ENCODE assay signal across 8 cellular contexts in the genomic region with DNA sequence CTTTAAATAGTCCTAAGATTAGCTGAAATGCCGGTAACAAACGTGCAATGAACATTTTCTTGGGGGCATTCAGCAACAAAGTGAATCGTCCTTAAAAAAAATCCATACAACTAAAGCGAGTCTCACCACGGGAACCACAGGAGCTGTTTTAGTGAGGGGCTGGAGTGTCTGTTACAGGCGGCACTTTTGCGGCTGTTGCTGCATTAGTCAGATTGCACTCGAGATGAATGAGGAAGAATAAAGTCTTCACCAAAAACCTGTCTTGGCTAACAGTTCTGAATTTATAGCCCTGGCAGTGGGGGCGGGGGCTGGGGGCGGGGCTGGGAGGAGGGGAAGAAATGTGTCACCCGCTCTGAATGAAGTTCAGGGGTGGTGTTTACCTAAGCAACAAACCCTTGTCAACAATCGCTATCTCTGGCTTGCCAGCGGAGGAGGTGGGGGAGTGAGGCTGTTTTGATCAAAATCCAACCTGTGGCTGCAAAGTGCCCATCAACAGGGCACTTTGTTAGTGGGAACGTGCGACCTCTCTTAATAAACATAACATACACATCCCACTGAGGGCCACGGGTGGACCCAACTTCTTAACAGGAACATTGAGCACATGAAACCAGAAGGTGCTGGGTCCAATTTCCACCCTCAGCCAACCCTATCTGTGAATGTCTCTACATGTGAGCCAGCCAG. TPM values are rescaled to one million over a fixed set of nuclear protein-coding genes. Genes with fewer than 3 reads are reported as not detected.
DNase-seq lines count a peak whose midpoint lies in the region; ATAC-seq and TF ChIP-seq lines count a peak whose summit lies in the region.

No MANE protein-coding gene starts in this region.

- no peak overlapping the region for H3K9ac ChIP-seq in parathyroid adenoma

- CTCF ChIA-PET in activated CD8-positive, alpha-beta T cell treated with anti-CD3 and anti-CD28 coated beads, Interleukin-2, amount 10 ng/mL, durations not matched to agents 7 days and 5 days (lab: Charles Lee): interaction anchor here (0.7 to 0.9 kb wide), 2 partner anchors 13 to 22 kb away, joined by 3 read pairs; no protein-coding TSS in a partner anchor

- H3K4me3 ChIP-seq in parathyroid adenoma (ENCODE audit: low read depth, low read length) (no peak overlapping the region), vagina (peak overlapping the region in 1 of 2 donors; percentile 6), WERI-Rb-1 (ENCODE audit: low read depth, low read length) (no peak overlapping the region)

- H3K9me3 Mint-ChIP-seq in activated CD8-positive, alpha-beta T cell treated with anti-CD3 and anti-CD28 coated beads, Interleukin-2, amount 10 ng/mL, durations not matched to agents 7 days and 5 days (ENCODE audit: insufficient read depth): no peaks in the 10 kb centered on the region

- H3K4me3 Mint-ChIP-seq in activated CD8-positive, alpha-beta T cell treated with anti-CD3 and anti-CD28 coated beads, Interleukin-2, amount 10 ng/mL, durations not matched to agents 7 days and 5 days: no peak overlapping the region

- no peaks in the 10 kb centered on the region for H3K27me3 Mint-ChIP-seq in activated CD8-positive, alpha-beta T cell treated with anti-CD3 and anti-CD28 coated beads, Interleukin-2, amount 10 ng/mL, durations not matched to agents 7 days and 5 days (ENCODE audit: low read depth)

- H3K27me3 ChIP-seq in parathyroid adenoma (ENCODE audit: control insufficient read depth, insufficient read depth, low read length) (no peaks in the 10 kb centered on the region), vagina (no peaks in the 10 kb centered on the region), WERI-Rb-1 (ENCODE audit: insufficient read depth, low read depth, severe bottlenecking) (no peaks in the 10 kb centered on the region)

- H2AFZ ChIP-seq in parathyroid adenoma: no peak overlapping the region

- DNase-seq in CMK (ENCODE audit: low read depth): peak; percentile 43
- DNase-seq in NCI-H2029 (lab: John Stamatoyannopoulos, UW): peak; percentile 83
- no peak for DNase-seq in activated CD8-positive, alpha-beta T cell treated with anti-CD3 and anti-CD28 coated beads, Interleukin-2, amount 10 ng/mL, durations not matched to agents 7 days and 5 days
- DNase-seq in erythroblast (lab: John Stamatoyannopoulos, UW): peak in 1 of 2 experiments; percentile 52
- DNase-seq in vagina (ENCODE audit: extremely low spot score in 2 of 2): peak in 1 of 2 donors; percentile 85
- no peak for DNase-seq in WERI-Rb-1

- TF ChIP-seq CTCF in parathyroid adenoma (IDR thresholded peaks at IDR 0.05) (no peak), vagina (IDR thresholded peaks at IDR 0.05) (no peak), WERI-Rb-1 (IDR thresholded peaks at IDR 0.05; ENCODE audit: low read depth, low read length) (no peak)

- H3K4me1 ChIP-seq in parathyroid adenoma (peaks cover 5% of the 10 kb centered on the region), vagina (peaks cover 63% of the 10 kb centered on the region)

- no peaks in the 10 kb centered on the region for H3K9me3 ChIP-seq in parathyroid adenoma (ENCODE audit: control insufficient read depth, low read length)
- H3K9me3 ChIP-seq in vagina: no peaks in the 10 kb centered on the region
- H3K9me3 ChIP-seq in WERI-Rb-1 (ENCODE audit: severe bottlenecking): no peaks in the 10 kb centered on the region

- no peaks in the 10 kb centered on the region for H3K36me3 ChIP-seq in parathyroid adenoma (ENCODE audit: control insufficient read depth, insufficient read depth, low read length)
- H3K36me3 ChIP-seq in vagina: no peaks in the 10 kb centered on the region
- no peaks in the 10 kb centered on the region for H3K36me3 ChIP-seq in WERI-Rb-1

- intact Hi-C loops in vagina (cut with DNase I): no loop called here

- ATAC-seq in activated CD8-positive, alpha-beta T cell treated with anti-CD3 and anti-CD28 coated beads, Interleukin-2, amount 10 ng/mL, durations not matched to agents 7 days and 5 days: peak; percentile 10
- ATAC-seq in GM21526 (IDR thresholded peaks at IDR 0.05; ENCODE audit: low FRiP score, unreplicated experiment): no peak

- peak; percentile 66 for TF ChIP-seq POLR2A in erythroblast (IDR thresholded peaks at IDR 0.05; ENCODE audit: low read length)
- TF ChIP-seq POLR2A in vagina (IDR thresholded peaks at IDR 0.05): no peak

- H3K36me3 Mint-ChIP-seq in activated CD8-positive, alpha-beta T cell treated with anti-CD3 and anti-CD28 coated beads, Interleukin-2, amount 10 ng/mL, durations not matched to agents 7 days and 5 days (ENCODE audit: low read depth): peaks cover 5% of the 10 kb centered on the region

- no peak overlapping the region for H3K27ac Mint-ChIP-seq in activated CD8-positive, alpha-beta T cell treated with anti-CD3 and anti-CD28 coated beads, Interleukin-2, amount 10 ng/mL, durations not matched to agents 7 days and 5 days

- H3K27ac ChIP-seq in parathyroid adenoma (peak overlapping the region; percentile 52), vagina (peak overlapping the region; percentile 53), WERI-Rb-1 (no peak overlapping the region)

- H3K79me2 ChIP-seq in parathyroid adenoma: peaks cover 14% of the 10 kb centered on the region

- H3K4me1 Mint-ChIP-seq in activated CD8-positive, alpha-beta T cell treated with anti-CD3 and anti-CD28 coated beads, Interleukin-2, amount 10 ng/mL, durations not matched to agents 7 days and 5 days (ENCODE audit: low read depth): peaks cover 52% of the 10 kb centered on the region

- H3K4me2 ChIP-seq in parathyroid adenoma (ENCODE audit: low read length): no peak overlapping the region

- POLR2A ChIA-PET in activated CD8-positive, alpha-beta T cell treated with anti-CD3 and anti-CD28 coated beads, Interleukin-2, amount 10 ng/mL, durations not matched to agents 7 days and 5 days (lab: Charles Lee): interaction anchor here (0.5 kb wide), 1 partner anchor 33 kb away, joined by 3 read pairs; no protein-coding TSS in a partner anchor

RNA-seq across cellular contexts. Expression of a gene that starts 44.5 kb away (rescaled TPM):
- 10 to 100 TPM; 12.3 to 13.8 TPM for total RNA-seq in activated CD8-positive, alpha-beta T cell treated with anti-CD3 and anti-CD28 coated beads, Interleukin-2, amount 10 ng/mL, durations not matched to agents 7 days and 5 days
- 12.0 TPM for total RNA-seq in vagina

Comparison
In these comparisons a context has a peak if more than half of its experiments do, and no peak if none do; other contexts are left out.
1. DNase-seq: peak in CMK (single experiment) and NCI-H2029 (single experiment); none in activated CD8-positive, alpha-beta T cell treated with anti-CD3 and anti-CD28 coated beads, Interleukin-2, amount 10 ng/mL, durations not matched to agents 7 days and 5 days (single experiment) and WERI-Rb-1 (single experiment).